ENCODE assay signal across 9 cellular contexts in genomic region chr7:16169537-16169936, GRCh38.
"Had no signal": no experiment of that assay in that cellular context is flagged by ENCODE, and none has a peak within 500 bp of the region (broad histone marks: within the 10 kb centered on the region; RNA-seq: fewer than 3 reads in every experiment).

No MANE protein-coding gene starts in this region.

- H3K36me3 ChIP-seq: HAP-1 had no signal

- H3K9me3 ChIP-seq: HAP-1 had no signal

- H3K4me3 ChIP-seq: GM23338, HAP-1 had no signal

- DNase-seq: H7, HFFc6, KBM-7 had no signal

- FAIRE-seq: H1, HepG2 had no signal

- ATAC-seq: GM23338, HCT116, HepG2 had no signal

- H3K27ac ChIP-seq: HL-60 had no signal
